ENCODE assay signal across 2 cellular contexts in genomic region chr11:923691-924405, GRCh38.
A peak's percentile ranks its signal among the peaks of the same experiment; 100 is the strongest.
TF ChIP-seq lines count a peak whose summit lies in the region.

No MANE protein-coding gene starts in this region.

TF ChIP-seq in HEK293, 187 proteins besides CTCF, POLR2A, EP300 and RAD21:
- no peak for TF ChIP-seq ZBTB49 (tag by site-specific recombination; IDR thresholded peaks at IDR 0.05; ENCODE audit: low read depth)
- TF ChIP-seq PATZ1 (tag by site-specific recombination; IDR thresholded peaks at IDR 0.05) = no peak
- 0 out of 2 replicates have a peak, but pooled peaks have one; percentile 12 for TF ChIP-seq GLIS2 (tag by site-specific recombination; IDR thresholded peaks at IDR 0.05)

TF ChIP-seq in H1, 55 proteins besides CTCF, POLR2A, EP300 and RAD21:
- TF ChIP-seq SP1 (IDR thresholded peaks at IDR 0.05; ENCODE audit: low read depth, low read length) (no peak), NRF1 (IDR thresholded peaks at IDR 0.05; ENCODE audit: low read depth, low read length) (no peak), TAF7 (optimal IDR thresholded peaks at IDR 0.05; ENCODE audit: borderline replicate concordance, low read depth, low read length) (no peak), CTBP2 (IDR thresholded peaks at IDR 0.05; ENCODE audit: borderline replicate concordance, insufficient read depth, insufficient read length, low read length) (no peak), SP2 (IDR thresholded peaks at IDR 0.05; ENCODE audit: low read length) (no peak), HDAC6 (IDR thresholded peaks at IDR 0.05; ENCODE audit: low read depth, low read length) (no peak), ATF3 (IDR thresholded peaks at IDR 0.05; ENCODE audit: insufficient read depth, low read depth, low read length) (no peak), TEAD4 (IDR thresholded peaks at IDR 0.05; ENCODE audit: low read depth, low read length) (no peak)
